ENCODE assay signal across 8 cellular contexts in genomic region chr3:129119365-129120100, GRCh38. TPM values are rescaled to one million over a fixed set of nuclear protein-coding genes. Genes with fewer than 3 reads are reported as not detected.
DNase-seq lines count a peak whose midpoint lies in the region; ATAC-seq and TF ChIP-seq lines count a peak whose summit lies in the region.

No MANE protein-coding gene starts in this region.

- peaks cover 21% of the 10 kb centered on the region for H3K4me1 ChIP-seq in muscle layer of colon (ENCODE audit: insufficient read depth, low read length)

- ATAC-seq in HG02798 (IDR thresholded peaks at IDR 0.05; ENCODE audit: poor library complexity, unreplicated experiment) = no peak

- H3K27ac Mint-ChIP-seq in CD14-positive monocyte (peak overlapping the region; percentile 84 to 96 (median 92)), chondrocyte (ENCODE audit: unreplicated experiment) (peak overlapping the region; percentile 92)

- TF ChIP-seq CTCF in CD14-positive monocyte (IDR thresholded peaks at IDR 0.05) = no peak
- no peak for TF ChIP-seq CTCF in LNCaP clone FGC (IDR thresholded peaks at IDR 0.05; ENCODE audit: control insufficient read depth, extremely low read depth, insufficient read depth)
- TF ChIP-seq CTCF in chondrocyte (IDR thresholded peaks at IDR 0.05) = no peak

- DNase-seq in CD14-positive monocyte (ENCODE audit: low spot score) (no peak), LNCaP clone FGC (ENCODE audit: low read depth) (no peak), chondrocyte (ENCODE audit: low spot score) (no peak), SKM-1 treated with dmso at 0.1 percent for 144 hours (lab: John Stamatoyannopoulos, UW; ENCODE audit: unreplicated experiment) (no peak), EL (no peak), GM03348 (ENCODE audit: low spot score) (no peak)

- H3K27me3 Mint-ChIP-seq in CD14-positive monocyte (ENCODE audit: low read depth in 3 of 3) (peaks cover 1 to 6% (median 3%) of the 10 kb centered on the region in 3 donors), chondrocyte (ENCODE audit: low read depth) (no peaks in the 10 kb centered on the region)

- H3K9me3 ChIP-seq in muscle layer of colon (ENCODE audit: low read length) = no peaks in the 10 kb centered on the region

- H3K36me3 ChIP-seq in muscle layer of colon (ENCODE audit: insufficient read depth, low read length) = no peaks in the 10 kb centered on the region

- H3K27me3 ChIP-seq in muscle layer of colon (ENCODE audit: control insufficient read depth in 1 of 2, insufficient read depth in 2 of 2, low read length in 2 of 2) = no peaks in the 10 kb centered on the region

- H3K4me3 ChIP-seq in LNCaP clone FGC (ENCODE audit: low read depth, low read length) (peak overlapping the region; percentile 70), muscle layer of colon (ENCODE audit: low read depth in 1 of 2, low read length in 2 of 2) (peak overlapping the region in 1 of 2 donors; percentile 82)

- intact Hi-C loops in CD14-positive monocyte (cut with micrococcal nuclease) = no loop called here

- peak overlapping the region; percentile 87 to 90 for H3K4me3 Mint-ChIP-seq in CD14-positive monocyte
- peak overlapping the region; percentile 84 for H3K4me3 Mint-ChIP-seq in chondrocyte (ENCODE audit: unreplicated experiment)

- H3K36me3 Mint-ChIP-seq in CD14-positive monocyte (peaks cover 37 to 43% of the 10 kb centered on the region in 2 donors), chondrocyte (ENCODE audit: low read depth) (peaks cover 5% of the 10 kb centered on the region)

- H3K4me1 Mint-ChIP-seq in CD14-positive monocyte = peaks cover 54% of the 10 kb centered on the region
- peaks cover 43% of the 10 kb centered on the region for H3K4me1 Mint-ChIP-seq in chondrocyte (ENCODE audit: low read depth)

- H3K9me3 Mint-ChIP-seq in CD14-positive monocyte = peaks cover 0 to 4% (median 0%) of the 10 kb centered on the region in 7 donors
- no peaks in the 10 kb centered on the region for H3K9me3 Mint-ChIP-seq in chondrocyte (ENCODE audit: low read depth)

- H3K9ac ChIP-seq in muscle layer of colon (ENCODE audit: low read length) = peak overlapping the region; percentile 51

- H3K27ac ChIP-seq in muscle layer of colon (ENCODE audit: low read depth, low read length) = no peak overlapping the region

RNA-seq across cellular contexts. Expression of gene RAB43, which starts 2.1 kb away (rescaled TPM):
- 1 to 10 TPM; 7.1 to 8.5 TPM for polyA plus RNA-seq in CD14-positive monocyte
- total RNA-seq in chondrocyte = 19.1 to 29.7 TPM (median 26.3 TPM) in 3 replicates

RNA-seq across cellular contexts. Expression of gene ISY1, which starts 41.3 kb away (rescaled TPM):
- polyA plus RNA-seq in CD14-positive monocyte = 10 to 100 TPM; 67.9 to 70.7 TPM
- total RNA-seq in chondrocyte = 31.3 to 44.7 TPM (median 31.9 TPM) in 3 replicates

RNA-seq across cellular contexts. Expression of gene GP9, which starts 59.0 kb away (rescaled TPM):
- polyA plus RNA-seq in CD14-positive monocyte = 1 to 10 TPM in 1 of 2 donors, under 1 TPM in 1; 0.74 to 2.7 TPM
- total RNA-seq in chondrocyte = not detected in 3 replicates
